1 cellular context compared by ENCODE assay signal in genomic region chr19:5563008-5563431, GRCh38.
TF ChIP-seq lines count a peak whose summit lies in the region.

No MANE protein-coding gene starts in this region.

TF ChIP-seq in HEK293, 187 proteins besides CTCF, POLR2A, EP300 and RAD21 (continued from another document):
- TF ChIP-seq, protein P1, sequence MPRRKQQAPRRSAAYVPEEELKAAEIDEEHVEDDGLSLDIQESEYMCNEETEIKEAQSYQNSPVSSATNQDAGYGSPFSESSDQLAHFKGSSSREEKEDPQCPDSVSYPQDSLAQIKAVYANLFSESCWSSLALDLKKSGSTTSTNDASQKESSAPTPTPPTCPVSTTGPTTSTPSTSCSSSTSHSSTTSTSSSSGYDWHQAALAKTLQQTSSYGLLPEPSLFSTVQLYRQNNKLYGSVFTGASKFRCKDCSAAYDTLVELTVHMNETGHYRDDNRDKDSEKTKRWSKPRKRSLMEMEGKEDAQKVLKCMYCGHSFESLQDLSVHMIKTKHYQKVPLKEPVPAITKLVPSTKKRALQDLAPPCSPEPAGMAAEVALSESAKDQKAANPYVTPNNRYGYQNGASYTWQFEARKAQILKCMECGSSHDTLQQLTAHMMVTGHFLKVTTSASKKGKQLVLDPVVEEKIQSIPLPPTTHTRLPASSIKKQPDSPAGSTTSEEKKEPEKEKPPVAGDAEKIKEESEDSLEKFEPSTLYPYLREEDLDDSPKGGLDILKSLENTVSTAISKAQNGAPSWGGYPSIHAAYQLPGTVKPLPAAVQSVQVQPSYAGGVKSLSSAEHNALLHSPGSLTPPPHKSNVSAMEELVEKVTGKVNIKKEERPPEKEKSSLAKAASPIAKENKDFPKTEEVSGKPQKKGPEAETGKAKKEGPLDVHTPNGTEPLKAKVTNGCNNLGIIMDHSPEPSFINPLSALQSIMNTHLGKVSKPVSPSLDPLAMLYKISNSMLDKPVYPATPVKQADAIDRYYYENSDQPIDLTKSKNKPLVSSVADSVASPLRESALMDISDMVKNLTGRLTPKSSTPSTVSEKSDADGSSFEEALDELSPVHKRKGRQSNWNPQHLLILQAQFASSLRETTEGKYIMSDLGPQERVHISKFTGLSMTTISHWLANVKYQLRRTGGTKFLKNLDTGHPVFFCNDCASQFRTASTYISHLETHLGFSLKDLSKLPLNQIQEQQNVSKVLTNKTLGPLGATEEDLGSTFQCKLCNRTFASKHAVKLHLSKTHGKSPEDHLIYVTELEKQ (tag by site-specific recombination; IDR thresholded peaks at IDR 0.05; ENCODE audit: borderline replicate concordance): no peak
- TF ChIP-seq ZBTB20 (tag by site-specific recombination; IDR thresholded peaks at IDR 0.05): no peak
- no peak for TF ChIP-seq ZNF48 (tag by site-specific recombination; IDR thresholded peaks at IDR 0.05)
- TF ChIP-seq KLF9 (tag by site-specific recombination; IDR thresholded peaks at IDR 0.05; ENCODE audit: low read depth): peak; percentile 38; the same call in 1 of the 2 replicates
- no peak for TF ChIP-seq ZNF555 (tag by site-specific recombination; conservative IDR thresholded peaks at IDR 0.05)
- TF ChIP-seq FEZF1 (tag by site-specific recombination; IDR thresholded peaks at IDR 0.05): no peak
- TF ChIP-seq ZXDB (tag by site-specific recombination; IDR thresholded peaks at IDR 0.05): no peak
- TF ChIP-seq ZNF404 (tag by site-specific recombination; IDR thresholded peaks at IDR 0.05): no peak
- TF ChIP-seq KLF16 (tag by site-specific recombination; IDR thresholded peaks at IDR 0.05): no peak
- no peak for TF ChIP-seq ZNF654 (tag by site-specific recombination; IDR thresholded peaks at IDR 0.05; ENCODE audit: low read depth)
- TF ChIP-seq ZBTB7A (tag by site-specific recombination; IDR thresholded peaks at IDR 0.05; ENCODE audit: low read depth): no peak
- no peak for TF ChIP-seq ZSCAN16 (tag by site-specific recombination; IDR thresholded peaks at IDR 0.05)
- no peak for TF ChIP-seq ZNF248 (tag by site-specific recombination; IDR thresholded peaks at IDR 0.05)
- no peak for TF ChIP-seq ZNF169 (tag by site-specific recombination; IDR thresholded peaks at IDR 0.05)
- no peak for TF ChIP-seq ZNF626 (tag by site-specific recombination; IDR thresholded peaks at IDR 0.05)
- TF ChIP-seq, protein P2, sequence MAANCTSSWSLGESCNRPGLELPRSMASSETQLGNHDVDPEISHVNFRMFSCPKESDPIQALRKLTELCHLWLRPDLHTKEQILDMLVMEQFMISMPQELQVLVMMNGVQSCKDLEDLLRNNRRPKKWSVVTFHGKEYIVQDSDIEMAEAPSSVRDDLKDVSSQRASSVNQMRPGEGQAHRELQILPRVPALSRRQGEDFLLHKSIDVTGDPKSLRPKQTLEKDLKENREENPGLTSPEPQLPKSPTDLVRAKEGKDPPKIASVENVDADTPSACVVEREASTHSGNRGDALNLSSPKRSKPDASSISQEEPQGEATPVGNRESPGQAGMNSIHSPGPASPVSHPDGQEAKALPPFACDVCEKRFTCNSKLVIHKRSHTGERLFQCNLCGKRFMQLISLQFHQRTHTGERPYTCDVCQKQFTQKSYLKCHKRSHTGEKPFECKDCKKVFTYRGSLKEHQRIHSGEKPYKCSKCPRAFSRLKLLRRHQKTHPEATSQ (tag by site-specific recombination; IDR thresholded peaks at IDR 0.05): no peak
- TF ChIP-seq, protein P3, sequence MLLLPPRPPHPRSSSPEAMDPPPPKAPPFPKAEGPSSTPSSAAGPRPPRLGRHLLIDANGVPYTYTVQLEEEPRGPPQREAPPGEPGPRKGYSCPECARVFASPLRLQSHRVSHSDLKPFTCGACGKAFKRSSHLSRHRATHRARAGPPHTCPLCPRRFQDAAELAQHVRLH (tag by site-specific recombination; IDR thresholded peaks at IDR 0.05): 0 out of 2 replicates have a peak, but pooled peaks have one; percentile 35
- peak; percentile 19; the same call in 1 of the 2 replicates for TF ChIP-seq GLIS1 (tag by site-specific recombination; IDR thresholded peaks at IDR 0.05)
- TF ChIP-seq, protein P4, sequence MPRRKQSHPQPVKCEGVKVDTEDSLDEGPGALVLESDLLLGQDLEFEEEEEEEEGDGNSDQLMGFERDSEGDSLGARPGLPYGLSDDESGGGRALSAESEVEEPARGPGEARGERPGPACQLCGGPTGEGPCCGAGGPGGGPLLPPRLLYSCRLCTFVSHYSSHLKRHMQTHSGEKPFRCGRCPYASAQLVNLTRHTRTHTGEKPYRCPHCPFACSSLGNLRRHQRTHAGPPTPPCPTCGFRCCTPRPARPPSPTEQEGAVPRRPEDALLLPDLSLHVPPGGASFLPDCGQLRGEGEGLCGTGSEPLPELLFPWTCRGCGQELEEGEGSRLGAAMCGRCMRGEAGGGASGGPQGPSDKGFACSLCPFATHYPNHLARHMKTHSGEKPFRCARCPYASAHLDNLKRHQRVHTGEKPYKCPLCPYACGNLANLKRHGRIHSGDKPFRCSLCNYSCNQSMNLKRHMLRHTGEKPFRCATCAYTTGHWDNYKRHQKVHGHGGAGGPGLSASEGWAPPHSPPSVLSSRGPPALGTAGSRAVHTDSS (tag by site-specific recombination; IDR thresholded peaks at IDR 0.05): no peak
- TF ChIP-seq ZNF777 (tag by site-specific recombination; IDR thresholded peaks at IDR 0.05; ENCODE audit: borderline replicate concordance): no peak
- no peak for TF ChIP-seq ELK4 (IDR thresholded peaks at IDR 0.05; ENCODE audit: borderline replicate concordance, low read depth, low read length)
- TF ChIP-seq SALL2 (tag by site-specific recombination; IDR thresholded peaks at IDR 0.05; ENCODE audit: borderline replicate concordance): no peak
- TF ChIP-seq ZNF292 (tag by site-specific recombination; IDR thresholded peaks at IDR 0.05; ENCODE audit: borderline replicate concordance, low read depth): no peak
- TF ChIP-seq ZNF148 (tag by site-specific recombination; IDR thresholded peaks at IDR 0.05; ENCODE audit: borderline replicate concordance): no peak
